18 cellular contexts compared by ENCODE assay signal in genomic region chr18:76306685-76307292, GRCh38.
DNase-seq lines count a peak whose midpoint lies in the region; ATAC-seq and TF ChIP-seq lines count a peak whose summit lies in the region.
"Had no signal": no experiment of that assay in that cellular context is flagged by ENCODE, and none has a peak within 500 bp of the region (broad histone marks: within the 10 kb centered on the region; RNA-seq: fewer than 3 reads in every experiment).

No MANE protein-coding gene starts in this region.

- H3K36me3 ChIP-seq in BE2C = no peaks in the 10 kb centered on the region
- no peaks in the 10 kb centered on the region for H3K36me3 ChIP-seq in MM.1S (replicated peaks; ENCODE audit: insufficient read depth, low read length)
- H3K36me3 ChIP-seq in naive thymus-derived CD4-positive, alpha-beta T cell (ENCODE audit: control insufficient read depth in 2 of 3, insufficient read depth in 3 of 3, low read length in 3 of 3) = no peaks in the 10 kb centered on the region
- H3K36me3 ChIP-seq: sigmoid colon had no signal

- H3K4me1 ChIP-seq in BE2C = no peaks in the 10 kb centered on the region
- peaks cover 23% of the 10 kb centered on the region for H3K4me1 ChIP-seq in MM.1S (ENCODE audit: low read length)
- H3K4me1 ChIP-seq in naive thymus-derived CD4-positive, alpha-beta T cell (ENCODE audit: control insufficient read depth in 2 of 2, insufficient read depth in 2 of 2, low read length in 2 of 2) = no peaks in the 10 kb centered on the region
- H3K4me1 ChIP-seq: sigmoid colon had no signal

- no peaks in the 10 kb centered on the region for H3K9me2 ChIP-seq in MM.1S (replicated peaks; ENCODE audit: insufficient read depth, low read length)

- peak; percentile 33 for TF ChIP-seq CTCF in BE2C (IDR thresholded peaks at IDR 0.05; ENCODE audit: low read depth, low read length)
- peak; percentile 25; the same call in 1 of the 2 replicates for TF ChIP-seq CTCF in GM12874 (IDR thresholded peaks at IDR 0.05; ENCODE audit: insufficient read depth, low read depth, low read length)
- TF ChIP-seq CTCF in MM.1S (IDR thresholded peaks at IDR 0.05; ENCODE audit: low read length) = peak; percentile 67
- peak; percentile 60 for TF ChIP-seq CTCF in endothelial cell (IDR thresholded peaks at IDR 0.05; ENCODE audit: unreplicated experiment)

- H3K4me3 Mint-ChIP-seq in endothelial cell (ENCODE audit: unreplicated experiment) = no peak overlapping the region
- no peak overlapping the region for H3K4me3 Mint-ChIP-seq in naive thymus-derived CD4-positive, alpha-beta T cell
- H3K4me3 Mint-ChIP-seq: activated T-cell treated with anti-CD3 and anti-CD28 coated beads, Interleukin-2, amount 50 U/mL, for 24 hours; CD14-positive monocyte had no signal

- H3K9me3 Mint-ChIP-seq in endothelial cell (ENCODE audit: unreplicated experiment) = no peaks in the 10 kb centered on the region
- H3K9me3 Mint-ChIP-seq in naive thymus-derived CD4-positive, alpha-beta T cell = no peaks in the 10 kb centered on the region
- H3K9me3 Mint-ChIP-seq: activated T-cell treated with anti-CD3 and anti-CD28 coated beads, Interleukin-2, amount 50 U/mL, for 24 hours had no signal

- no peak overlapping the region for H3K4me3 ChIP-seq in BE2C (ENCODE audit: low read depth, low read length)
- H3K4me3 ChIP-seq in MM.1S (ENCODE audit: low read length) = peak overlapping the region; percentile 23; the same call in 1 of the 2 replicates
- H3K4me3 ChIP-seq in naive thymus-derived CD4-positive, alpha-beta T cell (ENCODE audit: low read length) = no peak overlapping the region
- H3K4me3 ChIP-seq: coronary artery, sigmoid colon had no signal

- intact Hi-C loops in naive thymus-derived CD4-positive, alpha-beta T cell (cut with micrococcal nuclease) = no loop called here

- CTCF ChIA-PET in naive thymus-derived CD4-positive, alpha-beta T cell (lab: Charles Lee) = no interaction called here

- DNase-seq in BE2C = no peak
- peak; percentile 95 for DNase-seq in MM.1S
- no peak for DNase-seq in endothelial cell (ENCODE audit: low spot score)
- no peak for DNase-seq in naive thymus-derived CD4-positive, alpha-beta T cell
- DNase-seq in C1 segment of cervical spinal cord (lab: John Stamatoyannopoulos, UW) = no peak
- DNase-seq in germinal center (ENCODE audit: low spot score) = no peak
- DNase-seq: activated CD4-positive, alpha-beta T cell treated with anti-CD3 and anti-CD28 coated beads for 1 hour; activated T-cell treated with anti-CD3 and anti-CD28 coated beads, Interleukin-2, amount 50 U/mL, for 24 hours; GF-D8; Kasumi-1; NCI-H2081 treated with DMSO at 0.1 percent for 48 hours; sigmoid colon; stimulated activated naive CD4-positive, alpha-beta T cell treated with Interleukin-2 at 50 U/mL for 16 hours; SW 1271 had no signal

- no peaks in the 10 kb centered on the region for H3K27me3 ChIP-seq in BE2C
- no peaks in the 10 kb centered on the region for H3K27me3 ChIP-seq in MM.1S (replicated peaks; ENCODE audit: insufficient read depth, low read length)
- H3K27me3 ChIP-seq in naive thymus-derived CD4-positive, alpha-beta T cell (ENCODE audit: control insufficient read depth in 2 of 2, insufficient read depth in 2 of 2, low read length in 2 of 2) = no peaks in the 10 kb centered on the region
- H3K27me3 ChIP-seq: sigmoid colon had no signal

- H3K4me2 ChIP-seq in MM.1S (ENCODE audit: low read depth, low read length) = peak overlapping the region; percentile 63

- no peaks in the 10 kb centered on the region for H3K36me3 Mint-ChIP-seq in endothelial cell (ENCODE audit: low read depth, unreplicated experiment)
- peaks cover 0 to 3% (median 0%) of the 10 kb centered on the region in 5 donors for H3K36me3 Mint-ChIP-seq in naive thymus-derived CD4-positive, alpha-beta T cell
- H3K36me3 Mint-ChIP-seq: CD14-positive monocyte had no signal

- H3K9ac ChIP-seq in MM.1S (ENCODE audit: low read length) = peak overlapping the region; percentile 68

- H3K27ac ChIP-seq in MM.1S (ENCODE audit: low read length) = peak overlapping the region; percentile 97
- no peak overlapping the region for H3K27ac ChIP-seq in naive thymus-derived CD4-positive, alpha-beta T cell (ENCODE audit: low read depth, low read length)
- H3K27ac ChIP-seq: coronary artery, sigmoid colon had no signal

- H3K27ac Mint-ChIP-seq in endothelial cell (ENCODE audit: unreplicated experiment) = no peak overlapping the region
- no peak overlapping the region for H3K27ac Mint-ChIP-seq in naive thymus-derived CD4-positive, alpha-beta T cell
- H3K27ac Mint-ChIP-seq: activated T-cell treated with anti-CD3 and anti-CD28 coated beads, Interleukin-2, amount 50 U/mL, for 24 hours; CD14-positive monocyte had no signal

- H3K79me2 ChIP-seq in MM.1S (ENCODE audit: low read length) = no peaks in the 10 kb centered on the region

- POLR2A ChIA-PET in naive thymus-derived CD4-positive, alpha-beta T cell (lab: Charles Lee) = no interaction called here

- H3K4me1 Mint-ChIP-seq in endothelial cell (ENCODE audit: unreplicated experiment) = peaks cover 4% of the 10 kb centered on the region
- peaks cover 0 to 7% (median 0%) of the 10 kb centered on the region in 7 donors for H3K4me1 Mint-ChIP-seq in naive thymus-derived CD4-positive, alpha-beta T cell
- H3K4me1 Mint-ChIP-seq: CD14-positive monocyte had no signal

- H3K9me3 ChIP-seq in BE2C (no peaks in the 10 kb centered on the region), MM.1S (replicated peaks; ENCODE audit: insufficient read depth, low read length) (no peaks in the 10 kb centered on the region)
- H3K9me3 ChIP-seq in naive thymus-derived CD4-positive, alpha-beta T cell (ENCODE audit: control insufficient read depth in 2 of 3, low read length in 3 of 3) = no peaks in the 10 kb centered on the region
- H3K9me3 ChIP-seq: sigmoid colon had no signal

- no peaks in the 10 kb centered on the region for H4K20me1 ChIP-seq in MM.1S (ENCODE audit: insufficient read depth, low read length)

- no peak for ATAC-seq in naive thymus-derived CD4-positive, alpha-beta T cell
- no peak for ATAC-seq in HG03378 (IDR thresholded peaks at IDR 0.05; ENCODE audit: unreplicated experiment)

- H2AFZ ChIP-seq in MM.1S (ENCODE audit: low read length) = peak overlapping the region; percentile 31

- H3F3A ChIP-seq in MM.1S (ENCODE audit: insufficient read depth, low read length) = peaks cover 25% of the 10 kb centered on the region

- no peaks in the 10 kb centered on the region for H3K27me3 Mint-ChIP-seq in endothelial cell (ENCODE audit: unreplicated experiment)
- H3K27me3 Mint-ChIP-seq in naive thymus-derived CD4-positive, alpha-beta T cell = peaks cover 0 to 6% (median 0%) of the 10 kb centered on the region in 5 donors
- H3K27me3 Mint-ChIP-seq: activated T-cell treated with anti-CD3 and anti-CD28 coated beads, Interleukin-2, amount 50 U/mL, for 24 hours had no signal
